In the genomic region with DNA sequence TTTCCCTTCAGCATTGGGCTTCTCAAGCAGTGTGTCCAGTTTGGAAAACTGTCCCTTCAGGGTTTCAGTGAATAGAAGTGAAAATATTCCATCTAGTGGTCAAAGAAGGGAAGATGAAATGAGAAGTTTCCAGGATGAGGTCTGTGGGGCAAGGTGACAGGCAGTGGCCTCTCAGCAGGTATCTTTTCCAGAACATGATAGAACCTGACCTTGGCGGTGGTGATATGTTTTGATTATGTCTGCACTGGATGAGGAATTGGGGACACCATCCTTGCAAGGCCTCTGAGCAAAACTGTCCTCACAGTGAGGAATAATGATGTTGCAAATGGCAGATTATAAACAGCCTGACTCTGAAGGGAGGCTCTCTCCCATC, we compare ENCODE assay signal across 9 cellular contexts. TPM values are rescaled to one million over a fixed set of nuclear protein-coding genes. Genes with fewer than 3 reads are reported as not detected.
A peak's percentile ranks its signal among the peaks of the same experiment; 100 is the strongest.
DNase-seq lines count a peak whose midpoint lies in the region; ATAC-seq and TF ChIP-seq lines count a peak whose summit lies in the region.
"Had no signal": no experiment of that assay in that cellular context is flagged by ENCODE, and none has a peak within 500 bp of the region (broad histone marks: within the 10 kb centered on the region; RNA-seq: fewer than 3 reads in every experiment).

No MANE protein-coding gene starts in this region.

- peaks cover 10% of the 10 kb centered on the region for H3K36me3 ChIP-seq in CD8-positive, alpha-beta memory T cell (ENCODE audit: insufficient read depth, low read length)

- TF ChIP-seq CTCF in NB4 (IDR thresholded peaks at IDR 0.05; ENCODE audit: low read depth, low read length) (peak; percentile 7), choroid plexus epithelial cell (conservative IDR thresholded peaks at IDR 0.05; ENCODE audit: low read depth, low read length) (peak; percentile 43), nephron (IDR thresholded peaks at IDR 0.05; ENCODE audit: unreplicated experiment in 3 of 3) (peak; percentile 19 to 44 (median 33))

- peak overlapping the region in 5 of 8 donors; percentile 41 to 85 (median 66) for H3K27ac Mint-ChIP-seq in CD8-positive, alpha-beta memory T cell
- H3K27ac Mint-ChIP-seq in nephron: peak overlapping the region; percentile 54 to 80 (median 75)

- no peaks in the 10 kb centered on the region for H3K27me3 ChIP-seq in CD8-positive, alpha-beta memory T cell (ENCODE audit: insufficient read depth, low read length, poor library complexity, severe bottlenecking)

- no peak for DNase-seq in CD8-positive, alpha-beta memory T cell
- DNase-seq in NB4 (ENCODE audit: low read depth) (no peak), choroid plexus epithelial cell (ENCODE audit: low read depth) (peak; percentile 32), HEK293T (ENCODE audit: extremely low spot score) (no peak)

- peaks cover 0 to 88% (median 19%) of the 10 kb centered on the region in 3 donors for H3K36me3 Mint-ChIP-seq in CD8-positive, alpha-beta memory T cell
- peaks cover 28% of the 10 kb centered on the region for H3K36me3 Mint-ChIP-seq in nephron (ENCODE audit: low read depth)

- no peaks in the 10 kb centered on the region for H3K9me3 ChIP-seq in CD8-positive, alpha-beta memory T cell (ENCODE audit: low read length)

- CTCF ChIA-PET in CD8-positive, alpha-beta memory T cell (lab: Charles Lee): interaction anchor here (2.1 to 2.2 kb wide), 2 partner anchors 10 to 115 kb away, joined by 5 to 8 read pairs; no protein-coding TSS in a partner anchor
- CTCF ChIA-PET in HEK293T (lab: Yijun Ruan, JAX): interaction anchor here (2.0 kb wide), 1 partner anchor 26 kb away, joined by 11 read pairs; no protein-coding TSS in a partner anchor

- no peaks in the 10 kb centered on the region for H3K9me3 Mint-ChIP-seq in CD8-positive, alpha-beta memory T cell
- H3K9me3 Mint-ChIP-seq in nephron: no peaks in the 10 kb centered on the region
- H3K9me3 Mint-ChIP-seq: IgD-negative memory B cell had no signal

- H3K4me3 ChIP-seq in CD8-positive, alpha-beta memory T cell (ENCODE audit: low read length): no peak overlapping the region
- H3K4me3 ChIP-seq in NB4 (ENCODE audit: low read depth, low read length): no peak overlapping the region
- no peak overlapping the region for H3K4me3 ChIP-seq in choroid plexus epithelial cell (ENCODE audit: low read depth, low read length)

- H3K27ac ChIP-seq in CD8-positive, alpha-beta memory T cell (ENCODE audit: low read depth, low read length): no peak overlapping the region

- no peak overlapping the region for H3K4me3 Mint-ChIP-seq in CD8-positive, alpha-beta memory T cell
- no peak overlapping the region for H3K4me3 Mint-ChIP-seq in nephron
- H3K4me3 Mint-ChIP-seq: IgD-negative memory B cell had no signal

- POLR2A ChIA-PET in CD8-positive, alpha-beta memory T cell (lab: Charles Lee): no interaction called here
- POLR2A ChIA-PET in HEK293T (lab: Yijun Ruan, JAX): interaction anchor here (2.4 kb wide), 1 partner anchor 11 kb away, joined by 10 read pairs; no protein-coding TSS in a partner anchor

- no peak for TF ChIP-seq POLR2A in NB4 (IDR thresholded peaks at IDR 0.05; ENCODE audit: extremely low read depth, insufficient read length)

- peaks cover 24% of the 10 kb centered on the region for H3K4me1 ChIP-seq in CD8-positive, alpha-beta memory T cell (ENCODE audit: insufficient read depth, low read length)

- peaks cover 49 to 79% (median 76%) of the 10 kb centered on the region in 3 donors for H3K4me1 Mint-ChIP-seq in CD8-positive, alpha-beta memory T cell
- H3K4me1 Mint-ChIP-seq in nephron: peaks cover 55% of the 10 kb centered on the region

- ATAC-seq in HG02678 (IDR thresholded peaks at IDR 0.05; ENCODE audit: unreplicated experiment) (no peak), HG03342 (IDR thresholded peaks at IDR 0.05; ENCODE audit: unreplicated experiment) (no peak)
- no peak for ATAC-seq in activated CD4-positive, CD25-positive, alpha-beta regulatory T cell treated with anti-CD3 and anti-CD28 coated beads, Interleukin-2, amount 50 U/mL, for 24 hours

- no peaks in the 10 kb centered on the region for H3K27me3 Mint-ChIP-seq in CD8-positive, alpha-beta memory T cell
- H3K27me3 Mint-ChIP-seq in nephron (ENCODE audit: low read depth): no peaks in the 10 kb centered on the region
- H3K27me3 Mint-ChIP-seq: IgD-negative memory B cell had no signal

TF ChIP-seq in HEK293T, 16 proteins besides CTCF, POLR2A, EP300 and RAD21:
- no peak for TF ChIP-seq FOXM1 (IDR thresholded peaks at IDR 0.05; ENCODE audit: borderline replicate concordance)
- TF ChIP-seq CTBP1 (IDR thresholded peaks at IDR 0.05; ENCODE audit: borderline replicate concordance): no peak
- no peak for TF ChIP-seq L3MBTL2 (conservative IDR thresholded peaks at IDR 0.05)
- no peak for TF ChIP-seq FOXK2 (IDR thresholded peaks at IDR 0.05)
- no peak for TF ChIP-seq HDGF (IDR thresholded peaks at IDR 0.05; ENCODE audit: borderline replicate concordance)
- TF ChIP-seq, protein P1, sequence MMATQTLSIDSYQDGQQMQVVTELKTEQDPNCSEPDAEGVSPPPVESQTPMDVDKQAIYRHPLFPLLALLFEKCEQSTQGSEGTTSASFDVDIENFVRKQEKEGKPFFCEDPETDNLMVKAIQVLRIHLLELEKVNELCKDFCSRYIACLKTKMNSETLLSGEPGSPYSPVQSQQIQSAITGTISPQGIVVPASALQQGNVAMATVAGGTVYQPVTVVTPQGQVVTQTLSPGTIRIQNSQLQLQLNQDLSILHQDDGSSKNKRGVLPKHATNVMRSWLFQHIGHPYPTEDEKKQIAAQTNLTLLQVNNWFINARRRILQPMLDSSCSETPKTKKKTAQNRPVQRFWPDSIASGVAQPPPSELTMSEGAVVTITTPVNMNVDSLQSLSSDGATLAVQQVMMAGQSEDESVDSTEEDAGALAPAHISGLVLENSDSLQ (IDR thresholded peaks at IDR 0.05): no peak
- TF ChIP-seq TARDBP (IDR thresholded peaks at IDR 0.05): no peak
- TF ChIP-seq BHLHE40 (IDR thresholded peaks at IDR 0.05; ENCODE audit: borderline replicate concordance): no peak
- TF ChIP-seq ARNT (IDR thresholded peaks at IDR 0.05): no peak
- TF ChIP-seq ZNF384 (IDR thresholded peaks at IDR 0.05): no peak
- no peak for TF ChIP-seq ELF4 (IDR thresholded peaks at IDR 0.05)
- TF ChIP-seq NFRKB (IDR thresholded peaks at IDR 0.05): no peak

RNA-seq across cellular contexts. Expression of a gene that starts 4.7 kb away (rescaled TPM):
- not detected for total RNA-seq in CD8-positive, alpha-beta memory T cell
- not detected for polyA plus RNA-seq in CD8-positive, alpha-beta memory T cell
- polyA plus RNA-seq: IgD-negative memory B cell had no signal

RNA-seq across cellular contexts. Expression of a gene that starts 23.6 kb away (rescaled TPM):
- total RNA-seq in CD8-positive, alpha-beta memory T cell: 10 to 100 TPM; 44.0 to 54.8 TPM
- 171 TPM for polyA plus RNA-seq in CD8-positive, alpha-beta memory T cell

RNA-seq across cellular contexts. Expression of a gene that starts 34.3 kb away (rescaled TPM):
- 1 to 10 TPM; 4.7 to 4.9 TPM for total RNA-seq in CD8-positive, alpha-beta memory T cell
- 4.2 TPM for polyA plus RNA-seq in CD8-positive, alpha-beta memory T cell

RNA-seq across cellular contexts. Expression of a gene that starts 48.9 kb away (rescaled TPM):
- 10 to 100 TPM; 14.3 to 14.8 TPM for total RNA-seq in CD8-positive, alpha-beta memory T cell
- polyA plus RNA-seq in CD8-positive, alpha-beta memory T cell: 8.3 TPM

RNA-seq across cellular contexts. Expression of a gene that starts 58.1 kb away (rescaled TPM):
- under 1 TPM; 0.15 to 0.18 TPM for total RNA-seq in CD8-positive, alpha-beta memory T cell
- polyA plus RNA-seq in CD8-positive, alpha-beta memory T cell: 0.09 TPM
